ENCODE assay signal across 23 cellular contexts in genomic region chr5:150082889-150083288, GRCh38. TPM values are rescaled to one million over a fixed set of nuclear protein-coding genes. Genes with fewer than 3 reads are reported as not detected.
DNase-seq lines count a peak whose midpoint lies in the region; ATAC-seq and TF ChIP-seq lines count a peak whose summit lies in the region.
"Had no signal": no experiment of that assay in that cellular context is flagged by ENCODE, and none has a peak within 500 bp of the region (broad histone marks: within the 10 kb centered on the region; RNA-seq: fewer than 3 reads in every experiment).

No MANE protein-coding gene starts in this region.

- H3K36me3 ChIP-seq in tibial nerve, result no peaks in the 10 kb centered on the region
- H3K36me3 ChIP-seq: esophagus squamous epithelium, SJCRH30, vagina had no signal

- no peak for TF ChIP-seq POLR2A in tibial nerve (IDR thresholded peaks at IDR 0.05)

- H3K9me3 Mint-ChIP-seq in stimulated activated naive B cell treated with anti-CD40 and anti-IgM and Interleukin-4, amounts not matched to agents 10 μg/mL and 1 μg/mL and 100 μg/mL, for 72 hours, result no peaks in the 10 kb centered on the region

- 80 to 84% methylated on average over 6 of the region's 6 CpGs for WGBS in tibial nerve, 2 donors

- no peaks in the 10 kb centered on the region for H3K9me3 ChIP-seq in tibial nerve
- H3K9me3 ChIP-seq: esophagus squamous epithelium, SJCRH30, vagina had no signal

- H3K27me3 ChIP-seq in tibial nerve, result no peaks in the 10 kb centered on the region
- H3K27me3 ChIP-seq: vagina had no signal

- H3K27me3 Mint-ChIP-seq in stimulated activated naive B cell treated with anti-CD40 and anti-IgM and Interleukin-4, amounts not matched to agents 10 μg/mL and 1 μg/mL and 100 μg/mL, for 72 hours, result no peaks in the 10 kb centered on the region

- no peaks in the 10 kb centered on the region for H3K36me3 Mint-ChIP-seq in stimulated activated naive B cell treated with anti-CD40 and anti-IgM and Interleukin-4, amounts not matched to agents 10 μg/mL and 1 μg/mL and 100 μg/mL, for 72 hours
- H3K36me3 Mint-ChIP-seq: naive B cell had no signal

- ATAC-seq in left lobe of liver (peak; percentile 14), HG02870 (IDR thresholded peaks at IDR 0.05; ENCODE audit: unreplicated experiment) (no peak)
- no peak for ATAC-seq in stimulated activated naive B cell treated with anti-CD40 and anti-IgM and Interleukin-4, amounts not matched to agents 10 μg/mL and 1 μg/mL and 100 μg/mL, for 72 hours (replicated peaks)
- ATAC-seq: HCT116 had no signal

- H3K27ac ChIP-seq in caudate nucleus (ENCODE audit: low read depth, low read length) (peak overlapping the region; percentile 70), tibial nerve (peak overlapping the region in 1 of 4 donors; percentile 35)
- H3K27ac ChIP-seq: SJCRH30, vagina had no signal

- H3K4me3 ChIP-seq in tibial nerve, result peak overlapping the region in 1 of 4 donors; percentile 47
- H3K4me3 ChIP-seq: SJCRH30, vagina had no signal

- H3K4me1 ChIP-seq in tibial nerve, result peaks cover 0 to 10% (median 2%) of the 10 kb centered on the region in 4 donors
- H3K4me1 ChIP-seq: SJCRH30 had no signal

- H3K4me1 Mint-ChIP-seq in stimulated activated naive B cell treated with anti-CD40 and anti-IgM and Interleukin-4, amounts not matched to agents 10 μg/mL and 1 μg/mL and 100 μg/mL, for 72 hours, result peaks cover 50 to 64% of the 10 kb centered on the region in 2 donors

- DNase-seq in D341Med (ENCODE audit: low spot score) (peak; percentile 9), caudate nucleus (lab: John Stamatoyannopoulos, UW) (no peak), left lobe of liver (ENCODE audit: low spot score) (peak; percentile 35), tibial nerve (ENCODE audit: low spot score in 2 of 2) (no peak), NCI-H82 (lab: John Stamatoyannopoulos, UW) (no peak)
- DNase-seq in stimulated activated naive B cell treated with anti-CD40 and anti-IgM and Interleukin-4, amounts not matched to agents 10 μg/mL and 1 μg/mL and 100 μg/mL, for 72 hours, result no peak
- DNase-seq in activated CD4-positive, CD25-positive, alpha-beta regulatory T cell (lab: John Stamatoyannopoulos, UW), result no peak
- DNase-seq: activated CD4-positive, alpha-beta T cell treated with anti-CD3 and anti-CD28 coated beads, Interleukin-2, amount 50 U/mL, for 4 hours; activated effector memory CD4-positive, alpha-beta T cell treated with anti-CD3 and anti-CD28 coated beads, Interleukin-2, amount 50 U/mL, for 16 hours; aorta; DND-41; esophagus squamous epithelium; KG1; left cardiac atrium; NCI-H1417; NCI-H446; SJCRH30; stimulated activated CD4-positive, alpha-beta T cell treated with anti-CD3 and anti-CD28 coated beads, Interleukin-2, amount 100 ng/mL, for 24 hours; T1000 had no signal

- H3K27ac Mint-ChIP-seq in stimulated activated naive B cell treated with anti-CD40 and anti-IgM and Interleukin-4, amounts not matched to agents 10 μg/mL and 1 μg/mL and 100 μg/mL, for 72 hours, result peak overlapping the region; percentile 51

- no peak for TF ChIP-seq EP300 in tibial nerve (IDR thresholded peaks at IDR 0.05)

- TF ChIP-seq CTCF in tibial nerve (IDR thresholded peaks at IDR 0.05), result no peak

- no peak overlapping the region for H3K4me3 Mint-ChIP-seq in stimulated activated naive B cell treated with anti-CD40 and anti-IgM and Interleukin-4, amounts not matched to agents 10 μg/mL and 1 μg/mL and 100 μg/mL, for 72 hours

RNA-seq across cellular contexts. Expression of gene CSF1R, which starts 3.5 kb away (rescaled TPM):
- 15.2 TPM for total RNA-seq in left lobe of liver
- total RNA-seq in tibial nerve, result 10 to 100 TPM; 35.4 to 57.9 (median 45.3) TPM

Comparison
In these comparisons a context has a peak if more than half of its experiments do, and no peak if none do; other contexts are left out.
1. DNase-seq: peak in D341Med (single experiment) and left lobe of liver (single experiment); none in caudate nucleus (0 of 61), stimulated activated naive B cell treated with anti-CD40 and anti-IgM and Interleukin-4, amounts not matched to agents 10 μg/mL and 1 μg/mL and 100 μg/mL, for 72 hours (single experiment), tibial nerve (0 of 2), NCI-H82 (single experiment) and activated CD4-positive, CD25-positive, alpha-beta regulatory T cell (0 of 4).